ENCODE assay signal across 13 cellular contexts in the genomic region with DNA sequence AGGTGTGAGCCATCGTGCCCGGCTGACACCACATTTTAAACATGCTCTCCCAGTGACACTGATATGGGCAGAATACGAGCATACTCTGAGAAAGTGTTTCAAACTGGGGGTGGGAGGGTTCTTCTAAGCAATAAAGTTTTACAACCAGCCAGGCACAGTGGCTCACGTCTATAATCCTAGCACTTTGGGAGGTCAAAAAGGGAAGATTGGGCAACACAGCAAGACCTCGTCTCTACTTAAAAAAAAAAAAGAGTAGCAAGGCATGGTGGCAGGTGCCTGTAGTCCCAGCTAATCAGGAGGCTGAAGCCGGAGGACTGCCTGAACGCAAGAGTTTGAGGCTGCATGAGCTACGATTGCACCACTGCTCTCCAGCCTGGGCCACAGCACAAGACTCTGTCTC. TPM values are rescaled to one million over a fixed set of nuclear protein-coding genes. Genes with fewer than 3 reads are reported as not detected.
DNase-seq lines count a peak whose midpoint lies in the region; ATAC-seq, FAIRE-seq and TF ChIP-seq lines count a peak whose summit lies in the region.
"Had no signal": no experiment of that assay in that cellular context is flagged by ENCODE, and none has a peak within 500 bp of the region (broad histone marks: within the 10 kb centered on the region; RNA-seq: fewer than 3 reads in every experiment).

No MANE protein-coding gene starts in this region.

- DNase-seq in activated CD8-positive, alpha-beta memory T cell treated with anti-CD3 and anti-CD28 coated beads, Interleukin-2, amount 10 ng/mL, durations not matched to agents 7 days and 5 days, result no peak
- DNase-seq in activated CD8-positive, alpha-beta memory T cell treated with anti-CD3 and anti-CD28 coated beads for 24 hours, result no peak
- no peak for DNase-seq in Karpas-422
- DNase-seq in osteocyte (ENCODE audit: extremely low spot score, unreplicated experiment), result no peak
- DNase-seq in urothelium cell line (ENCODE audit: low spot score), result no peak
- no peak for DNase-seq in COR-L47 (lab: John Stamatoyannopoulos, UW)
- DNase-seq: activated CD8-positive, alpha-beta memory T cell treated with anti-CD3 and anti-CD28 coated beads, Interleukin-2, amount 50 U/mL, for 48 hours; DMS79 treated with DMSO at 0.1 percent for 48 hours; MG63 had no signal

- H3K4me2 ChIP-seq in Karpas-422 (ENCODE audit: low read depth, low read length, poor library complexity, severe bottlenecking), result peak overlapping the region; percentile 72

- FAIRE-seq in urothelium cell line (lab: Jason Lieb, UNC), result no peak

- no peak overlapping the region for H3K27ac Mint-ChIP-seq in activated CD8-positive, alpha-beta memory T cell treated with anti-CD3 and anti-CD28 coated beads, Interleukin-2, amount 10 ng/mL, durations not matched to agents 7 days and 5 days
- peak overlapping the region in 1 of 5 experiments; percentile 100 for H3K27ac Mint-ChIP-seq in brain
- H3K27ac Mint-ChIP-seq in osteocyte (ENCODE audit: unreplicated experiment), result no peak overlapping the region

- ATAC-seq in activated CD8-positive, alpha-beta memory T cell treated with anti-CD3 and anti-CD28 coated beads, Interleukin-2, amount 10 ng/mL, durations not matched to agents 7 days and 5 days, result no peak
- no peak for ATAC-seq in GM18907 (IDR thresholded peaks at IDR 0.05; ENCODE audit: unreplicated experiment)

- H3K36me3 ChIP-seq in Karpas-422 (ENCODE audit: insufficient read depth, low read length), result peaks cover 15% of the 10 kb centered on the region; the same call in 1 of the 2 replicates

- peaks cover 61% of the 10 kb centered on the region for H3K79me2 ChIP-seq in Karpas-422 (ENCODE audit: low read length)

- CTCF ChIA-PET in activated CD8-positive, alpha-beta memory T cell treated with anti-CD3 and anti-CD28 coated beads, Interleukin-2, amount 10 ng/mL, durations not matched to agents 7 days and 5 days (lab: Charles Lee), result interaction anchor here (0.8 to 1.2 kb wide), 2 partner anchors 15 to 33 kb away, joined by 3 to 6 read pairs; no protein-coding TSS in a partner anchor

- peaks cover 46% of the 10 kb centered on the region for H3K4me1 Mint-ChIP-seq in activated CD8-positive, alpha-beta memory T cell treated with anti-CD3 and anti-CD28 coated beads, Interleukin-2, amount 10 ng/mL, durations not matched to agents 7 days and 5 days
- H3K4me1 Mint-ChIP-seq in brain, result peaks cover 26% of the 10 kb centered on the region
- H3K4me1 Mint-ChIP-seq in osteocyte (ENCODE audit: unreplicated experiment), result peaks cover 20% of the 10 kb centered on the region

- no peak overlapping the region for H3K27ac ChIP-seq in Karpas-422 (ENCODE audit: low read length)
- H3K27ac ChIP-seq: thoracic aorta had no signal

- no peak overlapping the region for H3K4me3 ChIP-seq in Karpas-422 (ENCODE audit: low read length)
- H3K4me3 ChIP-seq: lung, thoracic aorta had no signal

- H3K4me1 ChIP-seq in Karpas-422 (ENCODE audit: low read length), result peaks cover 15% of the 10 kb centered on the region

- no peaks in the 10 kb centered on the region for H3K9me3 ChIP-seq in Karpas-422 (ENCODE audit: low read length)
- H3K9me3 ChIP-seq: MG63, thoracic aorta had no signal

- no peaks in the 10 kb centered on the region for H3K27me3 ChIP-seq in Karpas-422 (ENCODE audit: low read length)
- H3K27me3 ChIP-seq: MG63 had no signal

- no peak for TF ChIP-seq CTCF in brain (conservative IDR thresholded peaks at IDR 0.05)
- TF ChIP-seq CTCF in osteocyte (IDR thresholded peaks at IDR 0.05), result no peak

- peak overlapping the region; percentile 5 for H3K4me3 Mint-ChIP-seq in activated CD8-positive, alpha-beta memory T cell treated with anti-CD3 and anti-CD28 coated beads, Interleukin-2, amount 10 ng/mL, durations not matched to agents 7 days and 5 days
- peak overlapping the region; percentile 35 to 78 (median 70) for H3K4me3 Mint-ChIP-seq in brain
- H3K4me3 Mint-ChIP-seq in osteocyte (ENCODE audit: unreplicated experiment), result peak overlapping the region; percentile 26

- no peaks in the 10 kb centered on the region for H3K27me3 Mint-ChIP-seq in activated CD8-positive, alpha-beta memory T cell treated with anti-CD3 and anti-CD28 coated beads, Interleukin-2, amount 10 ng/mL, durations not matched to agents 7 days and 5 days
- H3K27me3 Mint-ChIP-seq in brain (peaks cover 8% of the 10 kb centered on the region), osteocyte (ENCODE audit: unreplicated experiment) (no peaks in the 10 kb centered on the region)

- no peak overlapping the region for H3K9ac ChIP-seq in Karpas-422 (ENCODE audit: low read length)

- H3K9me2 ChIP-seq in Karpas-422 (replicated peaks; ENCODE audit: insufficient read depth, low read length), result no peaks in the 10 kb centered on the region

- peaks cover 28% of the 10 kb centered on the region for H3K36me3 Mint-ChIP-seq in activated CD8-positive, alpha-beta memory T cell treated with anti-CD3 and anti-CD28 coated beads, Interleukin-2, amount 10 ng/mL, durations not matched to agents 7 days and 5 days
- H3K36me3 Mint-ChIP-seq in brain (peaks cover 30% of the 10 kb centered on the region), osteocyte (ENCODE audit: unreplicated experiment) (peaks cover 9% of the 10 kb centered on the region)

- peaks cover 5% of the 10 kb centered on the region for H4K20me1 ChIP-seq in Karpas-422 (ENCODE audit: insufficient read depth, low read depth, low read length)

- no peaks in the 10 kb centered on the region for H3K9me3 Mint-ChIP-seq in activated CD8-positive, alpha-beta memory T cell treated with anti-CD3 and anti-CD28 coated beads, Interleukin-2, amount 10 ng/mL, durations not matched to agents 7 days and 5 days (ENCODE audit: low read depth)
- no peaks in the 10 kb centered on the region for H3K9me3 Mint-ChIP-seq in brain
- H3K9me3 Mint-ChIP-seq in osteocyte (ENCODE audit: unreplicated experiment), result no peaks in the 10 kb centered on the region

- no peak overlapping the region for H2AFZ ChIP-seq in Karpas-422 (ENCODE audit: low read length)

RNA-seq across cellular contexts. Expression of a gene that starts 2.2 kb away (rescaled TPM):
- total RNA-seq in activated CD8-positive, alpha-beta memory T cell treated with anti-CD3 and anti-CD28 coated beads, Interleukin-2, amount 10 ng/mL, durations not matched to agents 7 days and 5 days, result 100 to 1,000 TPM; 248 to 275 TPM
- 98.5 and 104 TPM in 2 replicates for total RNA-seq in Karpas-422 (2014; rRNA removed; shearing (Covaris generic); ENCODE audit: low replicate concordance)
- polyA plus RNA-seq in brain (ENCODE audit: insufficient read depth, low read depth, low replicate concordance), result 311 TPM
- 366 and 389 TPM in 2 replicates for total RNA-seq in osteocyte

RNA-seq across cellular contexts. Expression of a gene that starts 8.9 kb away (rescaled TPM):
- 10 to 100 TPM; 27.9 to 35.7 TPM for total RNA-seq in activated CD8-positive, alpha-beta memory T cell treated with anti-CD3 and anti-CD28 coated beads, Interleukin-2, amount 10 ng/mL, durations not matched to agents 7 days and 5 days
- 17.4 and 26.0 TPM in 2 replicates for total RNA-seq in Karpas-422 (2014; rRNA removed; shearing (Covaris generic); ENCODE audit: low replicate concordance)
- 18.1 TPM for polyA plus RNA-seq in brain (ENCODE audit: insufficient read depth, low read depth, low replicate concordance)
- 20.5 and 24.0 TPM in 2 replicates for total RNA-seq in osteocyte

RNA-seq across cellular contexts. Expression of a gene that starts 20.8 kb away (rescaled TPM):
- 100 to 1,000 TPM; 130 to 131 TPM for total RNA-seq in activated CD8-positive, alpha-beta memory T cell treated with anti-CD3 and anti-CD28 coated beads, Interleukin-2, amount 10 ng/mL, durations not matched to agents 7 days and 5 days
- 83.6 and 158 TPM in 2 replicates for total RNA-seq in Karpas-422 (2014; rRNA removed; shearing (Covaris generic); ENCODE audit: low replicate concordance)
- 103 TPM for polyA plus RNA-seq in brain (ENCODE audit: insufficient read depth, low read depth, low replicate concordance)
- total RNA-seq in osteocyte, result 53.6 and 56.3 TPM in 2 replicates

RNA-seq across cellular contexts. Expression of a gene that starts 20.9 kb away (rescaled TPM):
- 10 to 100 TPM; 23.7 to 31.0 TPM for total RNA-seq in activated CD8-positive, alpha-beta memory T cell treated with anti-CD3 and anti-CD28 coated beads, Interleukin-2, amount 10 ng/mL, durations not matched to agents 7 days and 5 days
- total RNA-seq in Karpas-422 (2014; rRNA removed; shearing (Covaris generic); ENCODE audit: low replicate concordance), result 4.5 and 8.2 TPM in 2 replicates
- polyA plus RNA-seq in brain (ENCODE audit: insufficient read depth, low read depth, low replicate concordance), result 7.9 TPM
- 19.4 and 27.3 TPM in 2 replicates for total RNA-seq in osteocyte

RNA-seq across cellular contexts. Expression of a gene that starts 22.4 kb away (rescaled TPM):
- 10 to 100 TPM; 64.5 to 69.7 TPM for total RNA-seq in activated CD8-positive, alpha-beta memory T cell treated with anti-CD3 and anti-CD28 coated beads, Interleukin-2, amount 10 ng/mL, durations not matched to agents 7 days and 5 days
- 43.5 and 76.5 TPM in 2 replicates for total RNA-seq in Karpas-422 (2014; rRNA removed; shearing (Covaris generic); ENCODE audit: low replicate concordance)
- polyA plus RNA-seq in brain (ENCODE audit: insufficient read depth, low read depth, low replicate concordance), result 65.0 TPM
- 35.8 and 41.4 TPM in 2 replicates for total RNA-seq in osteocyte

Comparison
In these comparisons a context has a peak if more than half of its experiments do, and no peak if none do; other contexts are left out.
1. H3K4me3 Mint-ChIP-seq: peak in every context shown above with its lines; median percentile 70 in brain; 26 in osteocyte; 5 in activated CD8-positive, alpha-beta memory T cell treated with anti-CD3 and anti-CD28 coated beads, Interleukin-2, amount 10 ng/mL, durations not matched to agents 7 days and 5 days.